ENCODE assay signal across 10 cellular contexts in genomic region chr6:44475417-44475778, GRCh38.
DNase-seq lines count a peak whose midpoint lies in the region; ATAC-seq and TF ChIP-seq lines count a peak whose summit lies in the region.
"Had no signal": no experiment of that assay in that cellular context is flagged by ENCODE, and none has a peak within 500 bp of the region (broad histone marks: within the 10 kb centered on the region; RNA-seq: fewer than 3 reads in every experiment).

No MANE protein-coding gene starts in this region.

- H3K9me3 ChIP-seq in right cardiac atrium (ENCODE audit: control insufficient read depth, low read length) = no peaks in the 10 kb centered on the region
- no peaks in the 10 kb centered on the region for H3K9me3 ChIP-seq in hepatocyte (ENCODE audit: low read depth)
- H3K9me3 ChIP-seq in aorta (ENCODE audit: control insufficient read depth, low read length) = no peaks in the 10 kb centered on the region
- H3K9me3 ChIP-seq: vagina had no signal

- H3K27ac ChIP-seq in right cardiac atrium (ENCODE audit: low read length) = no peak overlapping the region
- no peak overlapping the region for H3K27ac ChIP-seq in KMS-11
- peak overlapping the region; percentile 36 for H3K27ac ChIP-seq in hepatocyte
- no peak overlapping the region for H3K27ac ChIP-seq in aorta (ENCODE audit: low read depth in 1 of 2, low read length in 2 of 2)
- H3K27ac ChIP-seq: RWPE1, vagina had no signal

- H3K79me2 ChIP-seq in KMS-11 (ENCODE audit: insufficient read depth, low read depth) (no peaks in the 10 kb centered on the region), hepatocyte (no peaks in the 10 kb centered on the region)

- H4K20me1 ChIP-seq in KMS-11 (ENCODE audit: insufficient read depth) (no peaks in the 10 kb centered on the region), hepatocyte (ENCODE audit: insufficient read depth, poor library complexity, severe bottlenecking) (no peaks in the 10 kb centered on the region)

- DNase-seq in right cardiac atrium (no peak), Right ventricle myocardium inferior (ENCODE audit: missing footprints) (no peak), hepatocyte (ENCODE audit: low spot score) (no peak), aorta (no peak), SK-N-DZ (ENCODE audit: low spot score) (no peak), NCI-H446 treated with DMSO at 0.1 percent for 48 hours (lab: John Stamatoyannopoulos, UW) (no peak)
- DNase-seq in activated CD4-positive, alpha-beta T cell treated with anti-CD3 and anti-CD28 coated beads for 4 hours = no peak

- peak; percentile 5 to 34 for ATAC-seq in right cardiac atrium
- no peak for ATAC-seq in Right ventricle myocardium inferior
- ATAC-seq in aorta (ENCODE audit: low FRiP score) = peak; percentile 2

- peak overlapping the region; percentile 59; the same call in 1 of the 2 replicates for H3K9ac ChIP-seq in KMS-11

- intact Hi-C loops in right cardiac atrium (cut with DNase I) = loop anchor here (5.0 to 10.0 kb wide), 4 partner anchors 169 to 1447 kb away; no protein-coding TSS in a partner anchor
- intact Hi-C loops in Right ventricle myocardium inferior (cut with DNase I) = loop anchor here (2.0 to 10.0 kb wide), 3 partner anchors 169 to 1449 kb away; no protein-coding TSS in a partner anchor
- intact Hi-C loops in aorta (cut with DNase I) = loop anchor here (2.0 to 10.0 kb wide), 4 partner anchors 177 to 1239 kb away; no protein-coding TSS in a partner anchor

- no peaks in the 10 kb centered on the region for H3K9me2 ChIP-seq in hepatocyte (replicated peaks; ENCODE audit: insufficient read depth)

- H3K4me2 ChIP-seq in KMS-11 = peak overlapping the region; percentile 63; the same call in 1 of the 2 replicates
- no peak overlapping the region for H3K4me2 ChIP-seq in hepatocyte

- H2AFZ ChIP-seq in KMS-11 (ENCODE audit: low read depth) (peak overlapping the region; percentile 92), hepatocyte (no peak overlapping the region)

- H3K4me1 ChIP-seq in right cardiac atrium (ENCODE audit: control insufficient read depth, insufficient read depth, low read length) (no peaks in the 10 kb centered on the region), KMS-11 (ENCODE audit: low read depth, poor library complexity, severe bottlenecking) (peaks cover 16% of the 10 kb centered on the region), hepatocyte (ENCODE audit: insufficient read depth) (peaks cover 11% of the 10 kb centered on the region), aorta (ENCODE audit: control insufficient read depth in 1 of 2, insufficient read depth in 2 of 2, low read length in 2 of 2) (no peaks in the 10 kb centered on the region)

- no peak overlapping the region for H3K4me3 ChIP-seq in right cardiac atrium (ENCODE audit: low read length)
- H3K4me3 ChIP-seq in KMS-11 (IDR thresholded peaks at IDR 0.05; ENCODE audit: insufficient read depth, low read depth, low read length) = no peak overlapping the region
- H3K4me3 ChIP-seq in hepatocyte = no peak overlapping the region
- no peak overlapping the region for H3K4me3 ChIP-seq in aorta (ENCODE audit: low read length in 2 of 2)
- H3K4me3 ChIP-seq: vagina had no signal

- no peak for TF ChIP-seq CTCF in KMS-11 (conservative IDR thresholded peaks at IDR 0.05; ENCODE audit: low read depth, low read length)
- no peak for TF ChIP-seq CTCF in hepatocyte (IDR thresholded peaks at IDR 0.05; ENCODE audit: poor library complexity)

- 18% methylated on average over 6 of the region's 6 CpGs for WGBS in right cardiac atrium
- 22% methylated on average over 6 of the region's 6 CpGs for WGBS in hepatocyte (ENCODE audit: low lambda C conversion rate, missing lambda C conversion rate)
- WGBS in aorta, 2 donors = 6 to 22% methylated on average over 6 of the region's 6 CpGs

- H3K27me3 ChIP-seq in right cardiac atrium (ENCODE audit: control insufficient read depth, insufficient read depth) (no peaks in the 10 kb centered on the region), KMS-11 (ENCODE audit: insufficient read depth, low read depth) (no peaks in the 10 kb centered on the region), hepatocyte (no peaks in the 10 kb centered on the region), aorta (ENCODE audit: control insufficient read depth in 1 of 2, insufficient read depth in 2 of 2, low read length in 1 of 2) (no peaks in the 10 kb centered on the region)
- H3K27me3 ChIP-seq: vagina had no signal

- H3K36me3 ChIP-seq in KMS-11 (ENCODE audit: insufficient read depth) (no peaks in the 10 kb centered on the region), hepatocyte (replicated peaks; ENCODE audit: insufficient read depth, low read depth) (no peaks in the 10 kb centered on the region), aorta (ENCODE audit: control insufficient read depth in 1 of 2, insufficient read depth in 2 of 2, low read length in 1 of 2) (no peaks in the 10 kb centered on the region)
- H3K36me3 ChIP-seq: vagina had no signal
